ENCODE assay signal across 25 cellular contexts in genomic region chr14:53168786-53169185, GRCh38.
"Had no signal": no experiment of that assay in that cellular context is flagged by ENCODE, and none has a peak within 500 bp of the region (broad histone marks: within the 10 kb centered on the region; RNA-seq: fewer than 3 reads in every experiment).

No MANE protein-coding gene starts in this region.

- H3K27me3 ChIP-seq: SJSA1 had no signal

- FAIRE-seq: HTR-8/SVneo, RCC 7860 had no signal

- H3K4me1 ChIP-seq: SJSA1 had no signal

- H3K36me3 ChIP-seq: SJSA1 had no signal

- H3K9ac ChIP-seq: KMS-11 had no signal

- H3K4me3 Mint-ChIP-seq: T-cell had no signal

- H3K27ac ChIP-seq: HL-60, KMS-11, SJSA1, SK-N-MC had no signal

- H3K9me3 ChIP-seq: SJSA1 had no signal

- H3K4me1 Mint-ChIP-seq: T-cell had no signal

- H3K4me2 ChIP-seq: KMS-11 had no signal

- H3K4me3 ChIP-seq: SJSA1, SK-N-MC had no signal

- H3K27me3 Mint-ChIP-seq: T-cell had no signal

- H3K27ac Mint-ChIP-seq: T-cell had no signal

- DNase-seq: Kasumi-1, MM.1S, NCI-H1092 treated with DMSO at 0.1 percent for 48 hours, NCI-H1436, NCI-H187, NCI-H2029, NCI-H2081 treated with DMSO at 0.1 percent for 48 hours, NCI-H2171, NCI-H226, NCI-H446, NCI-H510A, NCI-H524 treated with DMSO at 0.1 percent for 48 hours, NCI-H69, NCI-H774, Right ventricle myocardium superior, RPMI8226, SIG-M5, SW 1271, T-cell had no signal

- ATAC-seq: T-cell had no signal
